23 cellular contexts compared by ENCODE assay signal in the genomic region with DNA sequence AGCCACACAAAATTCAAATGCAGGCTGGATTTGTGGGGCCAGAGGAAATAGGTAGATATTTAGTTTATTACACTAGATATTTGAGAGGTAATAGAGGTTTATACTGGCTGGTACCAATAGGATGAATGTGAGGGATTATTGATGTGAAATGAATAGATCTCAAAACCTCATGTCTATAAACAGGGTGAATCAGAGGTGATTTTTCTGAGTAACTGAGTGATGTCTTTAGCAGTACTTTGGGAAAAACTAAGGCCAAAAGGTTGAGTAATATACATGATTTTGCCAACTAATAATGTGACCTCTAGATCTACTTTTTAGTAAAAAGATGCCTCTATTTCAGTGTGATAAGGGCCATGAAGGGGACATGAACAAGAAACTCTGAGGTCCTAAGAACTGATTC.
"Had no signal": no experiment of that assay in that cellular context is flagged by ENCODE, and none has a peak within 500 bp of the region (broad histone marks: within the 10 kb centered on the region; RNA-seq: fewer than 3 reads in every experiment).

No MANE protein-coding gene starts in this region.

- H3K27ac ChIP-seq: coronary artery, esophagus muscularis mucosa, foreskin keratinocyte, hepatocyte, parathyroid adenoma, prostate gland, right lobe of liver, spleen, stomach, thoracic aorta, transverse colon had no signal

- H3K4me2 ChIP-seq: hepatocyte had no signal

- H2AFZ ChIP-seq: hepatocyte, parathyroid adenoma had no signal

- H3K4me3 ChIP-seq: coronary artery, esophagus muscularis mucosa, hepatocyte, lung, prostate gland, right lobe of liver, spleen, stomach, thoracic aorta, transverse colon had no signal

- H3K27me3 ChIP-seq: esophagus muscularis mucosa, foreskin keratinocyte, hepatocyte, right lobe of liver, spleen, stomach, transverse colon had no signal

- H3K9ac ChIP-seq: parathyroid adenoma had no signal

- H3K27ac Mint-ChIP-seq: naive thymus-derived CD4-positive, alpha-beta T cell; nephron progenitor cell had no signal

- DNase-seq: effector CD8-positive, alpha-beta T cell; foreskin keratinocyte; kidney; left colon; left ventricle myocardium superior; naive thymus-derived CD4-positive, alpha-beta T cell; nephron progenitor cell; right lobe of liver; spleen; stimulated activated CD4-positive, alpha-beta T cell treated with anti-CD3 and anti-CD28 coated beads, Interleukin-15, amount 100 ng/mL, for 24 hours; stimulated activated CD4-positive, alpha-beta T cell treated with anti-CD3 and anti-CD28 coated beads, Interleukin-2, amount 100 ng/mL, for 24 hours; stimulated activated CD4-positive, alpha-beta T cell treated with anti-CD3 and anti-CD28 coated beads, Interleukin-4, amount 100 ng/mL, for 4 hours; stimulated activated naive CD4-positive, alpha-beta T cell; stomach; substantia nigra; transverse colon had no signal

- H3K4me1 ChIP-seq: esophagus muscularis mucosa, parathyroid adenoma, prostate gland, right lobe of liver, spleen, stomach, transverse colon had no signal

- H3K9me3 ChIP-seq: esophagus muscularis mucosa, prostate gland, right lobe of liver, spleen, stomach, thoracic aorta, transverse colon had no signal

- H3K4me3 Mint-ChIP-seq: naive thymus-derived CD4-positive, alpha-beta T cell; nephron progenitor cell had no signal

- ATAC-seq: foreskin keratinocyte; left colon; left ventricle myocardium superior; naive thymus-derived CD4-positive, alpha-beta T cell; right lobe of liver had no signal

- H3K9me3 Mint-ChIP-seq: nephron progenitor cell had no signal

- H3K36me3 ChIP-seq: esophagus muscularis mucosa, prostate gland, right lobe of liver, spleen, stomach, thoracic aorta, transverse colon had no signal

- H3K36me3 Mint-ChIP-seq: naive thymus-derived CD4-positive, alpha-beta T cell had no signal
